Comparison of ENCODE assay signal across 1 cellular context in genomic region chr19:39469567-39469966, GRCh38.
A peak's percentile ranks its signal among the peaks of the same experiment; 100 is the strongest.
TF ChIP-seq lines count a peak whose summit lies in the region.

No MANE protein-coding gene starts in this region.

TF ChIP-seq in HepG2, 621 proteins besides CTCF, POLR2A, EP300 and RAD21:
- TF ChIP-seq ZNF615 (CRISPR knock-in tag; IDR thresholded peaks at IDR 0.05; ENCODE audit: borderline replicate concordance) (no peak), GRHL1 (CRISPR knock-in tag; conservative IDR thresholded peaks at IDR 0.05) (no peak), ZNF703 (CRISPR knock-in tag; IDR thresholded peaks at IDR 0.05; ENCODE audit: borderline replicate concordance) (no peak), PBX3 (CRISPR knock-in tag; IDR thresholded peaks at IDR 0.05; ENCODE audit: borderline replicate concordance) (no peak), TEAD2 (CRISPR knock-in tag; IDR thresholded peaks at IDR 0.05) (no peak), AGO2 (optimal IDR thresholded peaks at IDR 0.05; ENCODE audit: low read depth, low read length) (peak; percentile 31), JUND (CRISPR knock-in tag; IDR thresholded peaks at IDR 0.05) (no peak), KLF6 (CRISPR knock-in tag; IDR thresholded peaks at IDR 0.05) (no peak)
